Comparison of ENCODE assay signal across 10 cellular contexts in genomic region chr7:94649313-94649924, GRCh38. TPM values are rescaled to one million over a fixed set of nuclear protein-coding genes. Genes with fewer than 3 reads are reported as not detected.
DNase-seq lines count a peak whose midpoint lies in the region; ATAC-seq and FAIRE-seq lines count a peak whose summit lies in the region.
"Had no signal": no experiment of that assay in that cellular context is flagged by ENCODE, and none has a peak within 500 bp of the region (broad histone marks: within the 10 kb centered on the region; RNA-seq: fewer than 3 reads in every experiment).

No MANE protein-coding gene starts in this region.

- no peaks in the 10 kb centered on the region for H3K36me3 Mint-ChIP-seq in activated T-cell treated with anti-CD3 and anti-CD28 coated beads, Interleukin-2, amount 50 U/mL, for 72 hours (ENCODE audit: insufficient read depth in 2 of 2)
- H3K36me3 Mint-ChIP-seq: immature natural killer cell had no signal

- H3K4me1 Mint-ChIP-seq in activated T-cell treated with anti-CD3 and anti-CD28 coated beads, Interleukin-2, amount 50 U/mL, for 72 hours (ENCODE audit: low read depth), result no peaks in the 10 kb centered on the region

- DNase-seq in GM19239 (ENCODE audit: insufficient read length, low spot score) (no peak), OCI-M1 (lab: John Stamatoyannopoulos, UW) (peak; percentile 43), pons (ENCODE audit: low spot score) (peak; percentile 36), amniotic stem cell (lab: John Stamatoyannopoulos, UW) (no peak), cardiac septum (ENCODE audit: low spot score) (no peak), NCI-H1694 (lab: John Stamatoyannopoulos, UW) (no peak)
- no peak for DNase-seq in activated T-cell treated with anti-CD3 and anti-CD28 coated beads, Interleukin-2, amount 50 U/mL, for 72 hours
- DNase-seq: immature natural killer cell, NCI-H187 treated with DMSO at 0.1 percent for 48 hours had no signal

- ATAC-seq in HG02642 (IDR thresholded peaks at IDR 0.05; ENCODE audit: poor library complexity, unreplicated experiment), result peak; percentile 79
- no peak for ATAC-seq in activated T-cell treated with anti-CD3 and anti-CD28 coated beads, Interleukin-2, amount 50 U/mL, for 72 hours (replicated peaks in 1 of 2)

- no peaks in the 10 kb centered on the region for H3K9me3 Mint-ChIP-seq in activated T-cell treated with anti-CD3 and anti-CD28 coated beads, Interleukin-2, amount 50 U/mL, for 72 hours
- H3K9me3 Mint-ChIP-seq: immature natural killer cell had no signal

- H3K27ac Mint-ChIP-seq in activated T-cell treated with anti-CD3 and anti-CD28 coated beads, Interleukin-2, amount 50 U/mL, for 72 hours, result no peak overlapping the region

- H3K27me3 Mint-ChIP-seq in activated T-cell treated with anti-CD3 and anti-CD28 coated beads, Interleukin-2, amount 50 U/mL, for 72 hours (ENCODE audit: low read depth), result peaks cover 47% of the 10 kb centered on the region

- FAIRE-seq in GM19239 (lab: Jason Lieb, UNC), result peak; percentile 85

- H3K4me3 Mint-ChIP-seq in activated T-cell treated with anti-CD3 and anti-CD28 coated beads, Interleukin-2, amount 50 U/mL, for 72 hours, result no peak overlapping the region
- H3K4me3 Mint-ChIP-seq: immature natural killer cell had no signal

- intact Hi-C loops in cardiac septum (cut with DNase I), result no loop called here

RNA-seq across cellular contexts. Expression of gene SGCE, which starts 6.5 kb away (rescaled TPM):
- 27.7 TPM for total RNA-seq in cardiac septum
- 1 to 10 TPM; 1.6 to 1.9 TPM for total RNA-seq in activated T-cell treated with anti-CD3 and anti-CD28 coated beads, Interleukin-2, amount 50 U/mL, for 72 hours

Comparison
In these comparisons a context has a peak if more than half of its experiments do, and no peak if none do; other contexts are left out.
1. DNase-seq: peak in OCI-M1 (single experiment) and pons (single experiment); none in GM19239 (single experiment), amniotic stem cell (single experiment), cardiac septum (single experiment), activated T-cell treated with anti-CD3 and anti-CD28 coated beads, Interleukin-2, amount 50 U/mL, for 72 hours (0 of 2) and NCI-H1694 (single experiment).
2. RNA of gene SGCE, which starts 6.5 kb away (total RNA-seq): 27.7 TPM in cardiac septum (single experiment); 1.6 to 1.9 TPM in activated T-cell treated with anti-CD3 and anti-CD28 coated beads, Interleukin-2, amount 50 U/mL, for 72 hours; every median in the first group is over 10 times any median in the second.